In genomic region chr12:80937391-80938238, GRCh38 we compare ENCODE assay signal across 8 cellular contexts. TPM values are rescaled to one million over a fixed set of nuclear protein-coding genes. Genes with fewer than 3 reads are reported as not detected.
DNase-seq lines count a peak whose midpoint lies in the region; ATAC-seq, FAIRE-seq and TF ChIP-seq lines count a peak whose summit lies in the region.

A gene with protein sequence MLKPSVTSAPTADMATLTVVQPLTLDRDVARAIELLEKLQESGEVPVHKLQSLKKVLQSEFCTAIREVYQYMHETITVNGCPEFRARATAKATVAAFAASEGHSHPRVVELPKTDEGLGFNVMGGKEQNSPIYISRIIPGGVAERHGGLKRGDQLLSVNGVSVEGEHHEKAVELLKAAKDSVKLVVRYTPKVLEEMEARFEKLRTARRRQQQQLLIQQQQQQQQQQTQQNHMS (minus strand): TSS chr12:80937934. CDS start chr12:80937722, 212 bp downstream.

- no peaks in the 10 kb centered on the region for H3K27me3 ChIP-seq in layer of hippocampus (ENCODE audit: control insufficient read depth, insufficient read depth, low read length)

- ATAC-seq in HG02588 (IDR thresholded peaks at IDR 0.05; ENCODE audit: unreplicated experiment), result peak; percentile 31

- H3K27ac ChIP-seq in caudate nucleus (ENCODE audit: low read depth, low read length), result peak within 1 kb of the TSS; percentile 67
- peak within 1 kb of the TSS; percentile 69 for H3K27ac ChIP-seq in layer of hippocampus (ENCODE audit: low read depth, low read length)
- H3K27ac ChIP-seq in substantia nigra (ENCODE audit: low read depth, low read length, poor library complexity, severe bottlenecking), result peak within 1 kb of the TSS; percentile 61

- FAIRE-seq in GM12892 (lab: Jason Lieb, UNC), result no peak

- peak; percentile 20 for DNase-seq in GM12892 (ENCODE audit: insufficient read length)
- DNase-seq in NCI-H2107 treated with DMSO at 0.1 percent for 48 hours (lab: John Stamatoyannopoulos, UW; ENCODE audit: unreplicated experiment), result peak; percentile 41
- peak in 44 of 61 donors; percentile 1 to 75 (median 51) for DNase-seq in caudate nucleus (lab: John Stamatoyannopoulos, UW)
- DNase-seq in substantia nigra (lab: John Stamatoyannopoulos, UW), result peak in 29 of 49 donors; percentile 7 to 74 (median 33)
- DNase-seq in SKM-1 treated with dmso at 0.1 percent for 144 hours (lab: John Stamatoyannopoulos, UW; ENCODE audit: unreplicated experiment), result no peak
- DNase-seq in activated T-cell treated with anti-CD3 and anti-CD28 coated beads, Interleukin-2, amount 50 U/mL, for 1 hour, result no peak

- no peak for TF ChIP-seq POLR2A in GM12892 (IDR thresholded peaks at IDR 0.05; ENCODE audit: low read depth, low read length)

RNA-seq across cellular contexts. Expression of the gene that starts here (rescaled TPM):
- 3.5 TPM for polyA plus RNA-seq in GM12892 (2012; ENCODE audit: missing spikeins)

Comparison
In these comparisons a context has a peak if more than half of its experiments do, and no peak if none do; other contexts are left out.
1. DNase-seq: peak in GM12892 (single experiment), NCI-H2107 treated with DMSO at 0.1 percent for 48 hours (single experiment), caudate nucleus (44 of 61) and substantia nigra (29 of 49); none in SKM-1 treated with dmso at 0.1 percent for 144 hours (single experiment) and activated T-cell treated with anti-CD3 and anti-CD28 coated beads, Interleukin-2, amount 50 U/mL, for 1 hour (single experiment).
2. Peak in every context shown above with its lines, with median percentiles within 50 percentile points of each other: H3K27ac ChIP-seq.